13 cellular contexts compared by ENCODE assay signal in genomic region chr1:209045326-209046057, GRCh38.
A peak's percentile ranks its signal among the peaks of the same experiment; 100 is the strongest.
DNase-seq lines count a peak whose midpoint lies in the region; ATAC-seq, FAIRE-seq and TF ChIP-seq lines count a peak whose summit lies in the region.
"Had no signal": no experiment of that assay in that cellular context is flagged by ENCODE, and none has a peak within 500 bp of the region (broad histone marks: within the 10 kb centered on the region; RNA-seq: fewer than 3 reads in every experiment).

No MANE protein-coding gene starts in this region.

- no peaks in the 10 kb centered on the region for H3K9me3 ChIP-seq in A549
- no peaks in the 10 kb centered on the region for H3K9me3 ChIP-seq in HEK293 (ENCODE audit: control insufficient read depth, insufficient read depth, low read depth, low read length)
- H3K9me3 ChIP-seq in SJSA1 (replicated peaks), result no peaks in the 10 kb centered on the region
- H3K9me3 ChIP-seq in ovary, result no peaks in the 10 kb centered on the region
- H3K9me3 ChIP-seq: prostate gland had no signal

- H3K4me1 ChIP-seq in A549 (peaks cover 16% of the 10 kb centered on the region), HEK293 (ENCODE audit: control insufficient read depth, insufficient read depth, low read length) (no peaks in the 10 kb centered on the region), SJSA1 (replicated peaks) (peaks cover 45% of the 10 kb centered on the region), ovary (ENCODE audit: insufficient read depth) (no peaks in the 10 kb centered on the region)
- H3K4me1 ChIP-seq: prostate gland had no signal

- no peak for FAIRE-seq in A549 (lab: Jason Lieb, UNC)

- H3K27ac ChIP-seq in A549 (no peak overlapping the region), HEK293 (ENCODE audit: extremely low read depth, low read depth, low read length) (no peak overlapping the region), SJSA1 (peak overlapping the region; percentile 59), ovary (no peak overlapping the region)
- H3K27ac ChIP-seq: hepatocyte, prostate gland had no signal

- TF ChIP-seq POLR2A in A549 (IDR thresholded peaks at IDR 0.05; ENCODE audit: low read length) (no peak), ovary (IDR thresholded peaks at IDR 0.05) (no peak)

- no peak for TF ChIP-seq EP300 in A549 (IDR thresholded peaks at IDR 0.05)
- TF ChIP-seq EP300 in ovary (IDR thresholded peaks at IDR 0.05), result no peak

- intact Hi-C loops in ovary (cut with DNase I), result no loop called here

- CTCF ChIA-PET in A549 (lab: Yijun Ruan, JAX) (no interaction called here), HEK293 (lab: Yijun Ruan, JAX) (interaction anchor here (0.7 kb wide), 1 partner anchor 14 kb away, joined by 3 read pairs; no protein-coding TSS in a partner anchor)

- H3K36me3 ChIP-seq in HEK293 (ENCODE audit: control insufficient read depth in 2 of 2, insufficient read depth in 1 of 2, low read length in 2 of 2) (no peaks in the 10 kb centered on the region), SJSA1 (no peaks in the 10 kb centered on the region), ovary (no peaks in the 10 kb centered on the region)
- H3K36me3 ChIP-seq: prostate gland had no signal

- POLR2A ChIA-PET in A549 (lab: Yijun Ruan, JAX), result no interaction called here
- POLR2A ChIA-PET in HEK293 (lab: Yijun Ruan, JAX), result no interaction called here

- no peak overlapping the region for H3K4me3 ChIP-seq in A549
- no peak overlapping the region for H3K4me3 ChIP-seq in HEK293 (ENCODE audit: low read depth, low read length)
- H3K4me3 ChIP-seq in SJSA1, result no peak overlapping the region
- H3K4me3 ChIP-seq in ovary, result no peak overlapping the region
- H3K4me3 ChIP-seq: hepatocyte, prostate gland had no signal

- no peak for TF ChIP-seq CTCF in A549 (IDR thresholded peaks at IDR 0.05)
- TF ChIP-seq CTCF in HEK293 (tag by site-specific recombination; IDR thresholded peaks at IDR 0.05), result no peak
- no peak for TF ChIP-seq CTCF in ovary (IDR thresholded peaks at IDR 0.05)

- 28% methylated on average over 4 of the region's 4 CpGs for WGBS in A549 (ENCODE audit: missing lambda C conversion rate)
- WGBS in ovary, 3 donors, result 89 to 95% (median 91%) methylated on average over 4 of the region's 4 CpGs

- TF ChIP-seq RAD21 in A549 (conservative IDR thresholded peaks at IDR 0.05 in 1 of 2, IDR thresholded peaks at IDR 0.05 in 1 of 2), result no peak

- H3K27me3 ChIP-seq in SJSA1 (replicated peaks) (no peaks in the 10 kb centered on the region), ovary (no peaks in the 10 kb centered on the region)
- H3K27me3 ChIP-seq: hepatocyte had no signal

- ATAC-seq in A549 (no peak), left lobe of liver (peak; percentile 78)

- H3K4me2 ChIP-seq in A549, result peak overlapping the region; percentile 41
- H3K4me2 ChIP-seq: hepatocyte had no signal

- DNase-seq in A549 (ENCODE audit: low read depth in 1 of 2, low spot score in 1 of 2) (no peak), SJSA1 (ENCODE audit: low read depth in 1 of 2, low spot score in 2 of 2) (peak in 1 of 2 experiments; percentile 50), left lobe of liver (ENCODE audit: low spot score) (peak; percentile 46), HK-2 (ENCODE audit: unreplicated experiment) (no peak), T-helper 9 cell (no peak), ovary (no peak)
- no peak for DNase-seq in stimulated activated CD4-positive, alpha-beta T cell treated with anti-CD3 and anti-CD28 coated beads, Interleukin-4, amount 100 ng/mL, for 1 hour
- DNase-seq: activated CD4-positive, alpha-beta T cell treated with anti-CD3 and anti-CD28 coated beads, Interleukin-2, amount 10 ng/mL, durations not matched to agents 7 days and 5 days; H9; NCI-H146 had no signal

TF ChIP-seq in A549, 52 proteins besides CTCF, POLR2A, EP300 and RAD21:
- TF ChIP-seq ZSCAN20 (CRISPR knock-in tag; IDR thresholded peaks at IDR 0.05) (no peak), HMGXB4 (CRISPR knock-in tag; IDR thresholded peaks at IDR 0.05; ENCODE audit: borderline replicate concordance) (no peak), JUNB (IDR thresholded peaks at IDR 0.05) (no peak), FOSB (CRISPR knock-in tag; IDR thresholded peaks at IDR 0.05) (no peak), ELK1 (IDR thresholded peaks at IDR 0.05; ENCODE audit: low read depth, low read length) (no peak), RFX5 (IDR thresholded peaks at IDR 0.05) (no peak), HOXA7 (CRISPR knock-in tag; IDR thresholded peaks at IDR 0.05) (no peak), EHF (CRISPR knock-in tag; IDR thresholded peaks at IDR 0.05) (no peak), CEBPB (IDR thresholded peaks at IDR 0.05) (no peak), HOXB13 (CRISPR knock-in tag; IDR thresholded peaks at IDR 0.05; ENCODE audit: low read depth) (no peak), SMC3 (IDR thresholded peaks at IDR 0.05) (no peak)

TF ChIP-seq in HEK293, 187 proteins besides CTCF, POLR2A, EP300 and RAD21:
- TF ChIP-seq ZNF311 (tag by site-specific recombination; IDR thresholded peaks at IDR 0.05; ENCODE audit: borderline replicate concordance) (no peak), ZNF280D (tag by site-specific recombination; IDR thresholded peaks at IDR 0.05) (no peak), ZNF184 (tag by site-specific recombination; IDR thresholded peaks at IDR 0.05) (0 out of 2 replicates have a peak, but pooled peaks have one; percentile 14), ZEB2 (tag by site-specific recombination; IDR thresholded peaks at IDR 0.05) (0 out of 2 replicates have a peak, but pooled peaks have one; percentile 19), ZNF692 (tag by site-specific recombination; IDR thresholded peaks at IDR 0.05) (0 out of 2 replicates have a peak, but pooled peaks have one; percentile 25), PRDM6 (tag by site-specific recombination; IDR thresholded peaks at IDR 0.05) (0 out of 2 replicates have a peak, but pooled peaks have one; percentile 24), SCRT2 (tag by site-specific recombination; IDR thresholded peaks at IDR 0.05) (peak; percentile 76), ATF2 (tag by site-specific recombination; IDR thresholded peaks at IDR 0.05; ENCODE audit: low read depth) (no peak), ZIC2 (tag by site-specific recombination; IDR thresholded peaks at IDR 0.05) (no peak)
